In the genomic region with DNA sequence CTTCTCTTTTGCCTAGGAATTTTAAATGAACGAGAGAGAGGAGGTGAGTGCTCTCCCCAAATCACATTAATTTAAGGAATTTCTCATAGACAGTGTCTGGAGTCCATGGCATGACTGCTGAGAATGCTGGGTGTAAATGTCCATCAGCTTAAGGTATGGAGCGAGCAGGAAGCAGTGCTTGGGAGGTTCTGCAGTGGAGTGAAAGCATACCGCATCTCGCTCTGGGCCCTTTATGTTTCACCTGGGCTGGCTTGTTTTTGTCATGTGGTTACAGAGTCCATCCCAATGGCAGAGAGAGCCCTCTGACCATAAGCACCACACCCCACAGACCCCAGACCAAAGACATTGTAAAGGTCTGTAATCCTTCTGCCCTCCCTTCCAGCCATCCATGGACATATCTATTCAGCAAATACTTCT, we compare ENCODE assay signal across 12 cellular contexts. TPM values are rescaled to one million over a fixed set of nuclear protein-coding genes. Genes with fewer than 3 reads are reported as not detected.
DNase-seq lines count a peak whose midpoint lies in the region; ATAC-seq and TF ChIP-seq lines count a peak whose summit lies in the region.
"Had no signal": no experiment of that assay in that cellular context is flagged by ENCODE, and none has a peak within 500 bp of the region (broad histone marks: within the 10 kb centered on the region; RNA-seq: fewer than 3 reads in every experiment).

No MANE protein-coding gene starts in this region.

- H3K36me3 ChIP-seq in DND-41 (ENCODE audit: insufficient read depth, low read length) (peaks cover 21% of the 10 kb centered on the region), IMR-90 (ENCODE audit: control insufficient read depth, insufficient read depth, low read length) (no peaks in the 10 kb centered on the region)
- H3K36me3 ChIP-seq: SJCRH30 had no signal

- no peak overlapping the region for H2BK15ac ChIP-seq in IMR-90 (ENCODE audit: low read depth, low read length)

- H4K5ac ChIP-seq in IMR-90 (ENCODE audit: low read depth, low read length), result no peak overlapping the region

- peaks cover 100% of the 10 kb centered on the region for H3K79me2 ChIP-seq in DND-41 (ENCODE audit: insufficient read depth, low read length)

- H2AK5ac ChIP-seq in IMR-90 (ENCODE audit: low read depth, low read length), result peak overlapping the region; percentile 27; the same call in 1 of the 2 replicates

- H3K4me1 ChIP-seq in DND-41 (ENCODE audit: insufficient read depth, low read length), result peaks cover 96% of the 10 kb centered on the region
- H3K4me1 ChIP-seq in IMR-90 (ENCODE audit: control insufficient read depth, insufficient read depth, low read length), result peaks cover 5% of the 10 kb centered on the region

- no peak overlapping the region for H2AK9ac ChIP-seq in IMR-90 (replicated peaks; ENCODE audit: low read depth, low read length, poor library complexity)

- H3K27ac Mint-ChIP-seq in activated naive CD8-positive, alpha-beta T cell treated with anti-CD3 and anti-CD28 coated beads, Interleukin-2, amount 10 ng/mL, durations not matched to agents 7 days and 5 days, result peak overlapping the region; percentile 88
- no peak overlapping the region for H3K27ac Mint-ChIP-seq in neural crest cell (ENCODE audit: unreplicated experiment)

- no peak for DNase-seq in DND-41
- no peak for DNase-seq in IMR-90
- no peak for DNase-seq in activated naive CD8-positive, alpha-beta T cell treated with anti-CD3 and anti-CD28 coated beads, Interleukin-2, amount 10 ng/mL, durations not matched to agents 7 days and 5 days
- no peak for DNase-seq in neural crest cell (ENCODE audit: low read depth, low spot score)
- DNase-seq in amygdala (lab: John Stamatoyannopoulos, UW), result no peak
- DNase-seq in DMS114 treated with DMSO at 0.1 percent for 48 hours (lab: John Stamatoyannopoulos, UW; ENCODE audit: unreplicated experiment), result no peak
- no peak for DNase-seq in NCI-H2227 treated with DMSO at 0.1 percent for 48 hours (lab: John Stamatoyannopoulos, UW)
- DNase-seq: activated CD8-positive, alpha-beta memory T cell treated with anti-CD3 and anti-CD28 coated beads for 24 hours; SJCRH30; stimulated activated CD4-positive, alpha-beta T cell treated with anti-CD3 and anti-CD28 coated beads, Interleukin-1b, Interleukin-23, amount 100 ng/mL, for 48 hours had no signal

- no peak overlapping the region for H3K18ac ChIP-seq in IMR-90 (ENCODE audit: low read depth, low read length)

- H3K27me3 ChIP-seq in DND-41 (ENCODE audit: insufficient read depth, low read length, poor library complexity) (no peaks in the 10 kb centered on the region), IMR-90 (ENCODE audit: control insufficient read depth, insufficient read depth, low read length) (no peaks in the 10 kb centered on the region)
- H3K27me3 ChIP-seq: body of pancreas, SJCRH30 had no signal

- BruUV-seq in IMR-90 (replicated peaks; lab: Mats Ljungman, UMichigan), result no TSS peak

- no peaks in the 10 kb centered on the region for H3K9me3 Mint-ChIP-seq in activated naive CD8-positive, alpha-beta T cell treated with anti-CD3 and anti-CD28 coated beads, Interleukin-2, amount 10 ng/mL, durations not matched to agents 7 days and 5 days
- H3K9me3 Mint-ChIP-seq in neural crest cell, result no peaks in the 10 kb centered on the region

- H3K56ac ChIP-seq in IMR-90 (ENCODE audit: extremely low read depth, insufficient read depth, low read length), result no peak overlapping the region

- H3K9me1 ChIP-seq in IMR-90 (ENCODE audit: insufficient read depth, low read length), result peaks cover 8% of the 10 kb centered on the region; the same call in 1 of the 2 replicates

- ATAC-seq in DND-41 (ENCODE audit: insufficient read depth, low read depth), result no peak
- no peak for ATAC-seq in IMR-90 (ENCODE audit: low read depth)
- no peak for ATAC-seq in activated naive CD8-positive, alpha-beta T cell treated with anti-CD3 and anti-CD28 coated beads, Interleukin-2, amount 10 ng/mL, durations not matched to agents 7 days and 5 days (ENCODE audit: low read depth)
- no peak for ATAC-seq in GM19455 (IDR thresholded peaks at IDR 0.05; ENCODE audit: unreplicated experiment)

- H3K27ac ChIP-seq in DND-41 (ENCODE audit: low read length) (peak overlapping the region; percentile 29), IMR-90 (ENCODE audit: insufficient read depth, low read length) (no peak overlapping the region)
- H3K27ac ChIP-seq: SJCRH30 had no signal

- H4K8ac ChIP-seq in IMR-90 (ENCODE audit: low read depth in 2 of 2, low read length in 2 of 2), result no peak overlapping the region

- dilution Hi-C loops in IMR-90 (cut with HindIII; ENCODE audit: low sequenced_read_pairs, unreplicated experiment), result no loop called here

- H3K79me1 ChIP-seq in IMR-90 (ENCODE audit: low read depth in 1 of 2, low read length in 2 of 2), result peaks cover 0 to 22% of the 10 kb centered on the region in 2 experiments

- no peak for TF ChIP-seq POLR2A in IMR-90 (IDR thresholded peaks at IDR 0.05; ENCODE audit: low read depth, low read length)

- H3K4me3 Mint-ChIP-seq in activated naive CD8-positive, alpha-beta T cell treated with anti-CD3 and anti-CD28 coated beads, Interleukin-2, amount 10 ng/mL, durations not matched to agents 7 days and 5 days, result peak overlapping the region; percentile 84
- no peak overlapping the region for H3K4me3 Mint-ChIP-seq in neural crest cell

- H3K9ac ChIP-seq in DND-41 (ENCODE audit: low read depth, low read length) (no peak overlapping the region), IMR-90 (ENCODE audit: low read depth, low read length) (no peak overlapping the region)

- no CpG with 5 or more reads among the region's 4 CpGs for whole genome bisulfite sequencing in IMR-90 (ENCODE audit: extremely low coverage in 2 of 2, insufficient read length in 1 of 2), 2 experiments

- H4K91ac ChIP-seq in IMR-90 (ENCODE audit: insufficient read depth, low read depth, low read length), result no peak overlapping the region

- H3K9me3 ChIP-seq in DND-41 (ENCODE audit: insufficient read depth, low read length, severe bottlenecking), result no peaks in the 10 kb centered on the region
- no peaks in the 10 kb centered on the region for H3K9me3 ChIP-seq in IMR-90 (ENCODE audit: control insufficient read depth, insufficient read depth, low read length)
- H3K9me3 ChIP-seq: body of pancreas, SJCRH30 had no signal

- no peak overlapping the region for H3K14ac ChIP-seq in IMR-90 (replicated peaks; ENCODE audit: low read depth, low read length)

- peaks cover 15% of the 10 kb centered on the region for H3K36me3 Mint-ChIP-seq in activated naive CD8-positive, alpha-beta T cell treated with anti-CD3 and anti-CD28 coated beads, Interleukin-2, amount 10 ng/mL, durations not matched to agents 7 days and 5 days
- H3K36me3 Mint-ChIP-seq in neural crest cell (ENCODE audit: low read depth), result no peaks in the 10 kb centered on the region

- H3K23ac ChIP-seq in IMR-90 (ENCODE audit: low read depth, low read length), result no peak overlapping the region

- intact Hi-C loops in IMR-90 (cut with micrococcal nuclease), result loop anchor here (1.0 to 5.0 kb wide), 2 partner anchors 77 to 313 kb away; no protein-coding TSS in a partner anchor

- H3K27me3 Mint-ChIP-seq in activated naive CD8-positive, alpha-beta T cell treated with anti-CD3 and anti-CD28 coated beads, Interleukin-2, amount 10 ng/mL, durations not matched to agents 7 days and 5 days, result no peaks in the 10 kb centered on the region
- H3K27me3 Mint-ChIP-seq in neural crest cell (ENCODE audit: low read depth), result no peaks in the 10 kb centered on the region

- H4K20me1 ChIP-seq in DND-41 (ENCODE audit: insufficient read depth, low read length) (peaks cover 38% of the 10 kb centered on the region), IMR-90 (ENCODE audit: insufficient read depth, low read length) (0 out of 2 replicates have a peak, but pooled peaks cover 3% of the 10 kb centered on the region)

- no peak overlapping the region; the same call in 1 of the 2 replicates for H2BK20ac ChIP-seq in IMR-90 (ENCODE audit: low read depth, low read length)

- no peak for TF ChIP-seq RAD21 in IMR-90 (IDR thresholded peaks at IDR 0.05; ENCODE audit: low read length)

- POLR2A ChIA-PET in IMR-90 (lab: Charles Lee; ENCODE audit: unreplicated experiment), result no interaction called here
- POLR2A ChIA-PET in activated naive CD8-positive, alpha-beta T cell treated with anti-CD3 and anti-CD28 coated beads, Interleukin-2, amount 10 ng/mL, durations not matched to agents 7 days and 5 days (lab: Charles Lee), result interaction anchor here (0.5 to 10.4 kb wide), 14 partner anchors 8 to 347 kb away, joined by 3 to 127 read pairs (median 6); a partner anchor contains a TSS

- TF ChIP-seq CTCF in DND-41 (IDR thresholded peaks at IDR 0.05; ENCODE audit: borderline replicate concordance, extremely low read depth, low read length, poor library complexity, severe bottlenecking) (no peak), IMR-90 (conservative IDR thresholded peaks at IDR 0.05; ENCODE audit: low read depth, low read length) (no peak), neural crest cell (conservative IDR thresholded peaks at IDR 0.05) (peak; percentile 3)

- H3K4me3 ChIP-seq in DND-41 (ENCODE audit: low read depth in 1 of 2, low read length in 2 of 2) (no peak overlapping the region), IMR-90 (ENCODE audit: insufficient read depth, low read depth, low read length) (no peak overlapping the region)
- H3K4me3 ChIP-seq: body of pancreas, SJCRH30 had no signal

- in situ Hi-C loops in IMR-90 (cut with MboI; ENCODE audit: low sequenced_read_pairs), result no loop called here

- H3K4me2 ChIP-seq in DND-41 (ENCODE audit: insufficient read depth, low read length) (no peak overlapping the region), IMR-90 (ENCODE audit: low read depth, low read length) (no peak overlapping the region)

- no peak overlapping the region for H2AFZ ChIP-seq in DND-41 (ENCODE audit: low read depth, low read length)
- no peak overlapping the region for H2AFZ ChIP-seq in IMR-90 (replicated peaks; ENCODE audit: low read length, poor library complexity)

- H2BK120ac ChIP-seq in IMR-90 (ENCODE audit: low read depth, low read length), result no peak overlapping the region

- no peak overlapping the region for H3K4ac ChIP-seq in IMR-90 (ENCODE audit: low read depth, low read length)

- CTCF ChIA-PET in IMR-90 (lab: Yijun Ruan, JAX), result interaction anchor here (0.9 to 1.2 kb wide), 4 partner anchors 12 to 346 kb away, joined by 3 to 7 read pairs (median 4); no protein-coding TSS in a partner anchor

- H3K4me1 Mint-ChIP-seq in activated naive CD8-positive, alpha-beta T cell treated with anti-CD3 and anti-CD28 coated beads, Interleukin-2, amount 10 ng/mL, durations not matched to agents 7 days and 5 days, result peaks cover 80% of the 10 kb centered on the region
- peaks cover 3% of the 10 kb centered on the region for H3K4me1 Mint-ChIP-seq in neural crest cell

- no peak overlapping the region for H2BK5ac ChIP-seq in IMR-90 (ENCODE audit: low read depth, low read length, poor library complexity, severe bottlenecking)

TF ChIP-seq in IMR-90, 13 proteins besides CTCF, POLR2A, EP300 and RAD21 (continues in another document):
- no peak for TF ChIP-seq BHLHE40 (IDR thresholded peaks at IDR 0.05; ENCODE audit: low read depth, low read length)

RNA-seq across cellular contexts. Expression of a gene that starts 20.6 kb away (rescaled TPM):
- total RNA-seq in IMR-90 (2012; rRNA removed), result 29.9 and 42.5 TPM in 2 replicates
- 16.2 and 20.3 TPM in 2 replicates for polyA plus RNA-seq in IMR-90 (2012; rRNA removed)
- 2.1 and 6.1 TPM in 2 replicates for polyA plus RNA-seq in IMR-90 (2012; cell fraction: cytosol; rRNA removed)
- polyA plus RNA-seq in IMR-90 (2012; cell fraction: nucleus; rRNA removed; ENCODE audit: low replicate concordance), result 1.7 and 6.6 TPM in 2 replicates
- total RNA-seq in activated naive CD8-positive, alpha-beta T cell treated with anti-CD3 and anti-CD28 coated beads, Interleukin-2, amount 10 ng/mL, durations not matched to agents 7 days and 5 days, result 100 to 1,000 TPM; 121 to 122 TPM
- 8.6 and 10.8 TPM in 2 replicates for total RNA-seq in neural crest cell
